12 cellular contexts compared by ENCODE assay signal in genomic region chr16:12971216-12971615, GRCh38.
DNase-seq lines count a peak whose midpoint lies in the region; ATAC-seq lines count a peak whose summit lies in the region.
"Had no signal": no experiment of that assay in that cellular context is flagged by ENCODE, and none has a peak within 500 bp of the region (broad histone marks: within the 10 kb centered on the region; RNA-seq: fewer than 3 reads in every experiment).

No MANE protein-coding gene starts in this region.

- ATAC-seq in GM21576 (IDR thresholded peaks at IDR 0.05; ENCODE audit: unreplicated experiment) (no peak), GM18870 (IDR thresholded peaks at IDR 0.05; ENCODE audit: unreplicated experiment) (no peak), HG03342 (IDR thresholded peaks at IDR 0.05; ENCODE audit: unreplicated experiment) (no peak)

- CTCF ChIA-PET in CD4-positive, alpha-beta memory T cell (lab: Charles Lee; ENCODE audit: partially characterized antibody): no interaction called here

- H3K27ac Mint-ChIP-seq in CD4-positive, alpha-beta memory T cell: no peak overlapping the region
- H3K27ac Mint-ChIP-seq: stimulated activated naive CD8-positive, alpha-beta T cell treated with anti-CD3 and anti-CD28 coated beads, Interleukin-15, Interleukin-2, amounts not matched to agents 100 ng/mL and 50 ng/mL, for 24 hours had no signal

- H3K9me3 Mint-ChIP-seq in CD4-positive, alpha-beta memory T cell: peaks cover 0 to 8% (median 0%) of the 10 kb centered on the region in 8 donors
- H3K9me3 Mint-ChIP-seq: stimulated activated naive CD8-positive, alpha-beta T cell treated with anti-CD3 and anti-CD28 coated beads, Interleukin-15, Interleukin-2, amounts not matched to agents 100 ng/mL and 50 ng/mL, for 24 hours had no signal

- H3K4me1 Mint-ChIP-seq in CD4-positive, alpha-beta memory T cell: no peaks in the 10 kb centered on the region

- intact Hi-C loops in CD4-positive, alpha-beta memory T cell (cut with micrococcal nuclease): no loop called here

- H3K9me3 ChIP-seq in CD4-positive, alpha-beta memory T cell (ENCODE audit: control insufficient read depth in 1 of 2, low read length in 2 of 2): no peaks in the 10 kb centered on the region

- H3K27me3 ChIP-seq in CD4-positive, alpha-beta memory T cell (ENCODE audit: insufficient read depth, low read length): no peaks in the 10 kb centered on the region

- no peaks in the 10 kb centered on the region for H3K4me1 ChIP-seq in CD4-positive, alpha-beta memory T cell (ENCODE audit: insufficient read depth, low read length)
- H3K4me1 ChIP-seq: parathyroid adenoma had no signal

- no peaks in the 10 kb centered on the region for H3K27me3 Mint-ChIP-seq in CD4-positive, alpha-beta memory T cell
- H3K27me3 Mint-ChIP-seq: stimulated activated naive CD8-positive, alpha-beta T cell treated with anti-CD3 and anti-CD28 coated beads, Interleukin-15, Interleukin-2, amounts not matched to agents 100 ng/mL and 50 ng/mL, for 24 hours had no signal

- no peak overlapping the region for H3K4me3 ChIP-seq in CD4-positive, alpha-beta memory T cell (ENCODE audit: low read length in 2 of 2)

- H3K4me3 Mint-ChIP-seq in CD4-positive, alpha-beta memory T cell: no peak overlapping the region
- H3K4me3 Mint-ChIP-seq: stimulated activated naive CD8-positive, alpha-beta T cell treated with anti-CD3 and anti-CD28 coated beads, Interleukin-15, Interleukin-2, amounts not matched to agents 100 ng/mL and 50 ng/mL, for 24 hours had no signal

- DNase-seq in DMS153 (lab: John Stamatoyannopoulos, UW): peak; percentile 86
- DNase-seq in NCI-H1436 treated with DMSO at 0.1 percent for 48 hours (lab: John Stamatoyannopoulos, UW): peak; percentile 46
- peak; percentile 83 for DNase-seq in SW480 (ENCODE audit: low spot score)
- DNase-seq in medulla oblongata (ENCODE audit: extremely low spot score): peak; percentile 14
- no peak for DNase-seq in CD4-positive, alpha-beta memory T cell
- DNase-seq: HCEC 1CT; NK-92 treated with Interleukin-12 subunit alpha and Interleukin-12 subunit beta, amount 100 ng/mL, for 24 hours had no signal

- H3K27ac ChIP-seq in CD4-positive, alpha-beta memory T cell (ENCODE audit: low read depth, low read length): no peak overlapping the region
- H3K27ac ChIP-seq: parathyroid adenoma had no signal

- POLR2A ChIA-PET in CD4-positive, alpha-beta memory T cell (lab: Charles Lee; ENCODE audit: partially characterized antibody): no interaction called here

- no peaks in the 10 kb centered on the region for H3K36me3 Mint-ChIP-seq in CD4-positive, alpha-beta memory T cell

- H3K36me3 ChIP-seq in CD4-positive, alpha-beta memory T cell (ENCODE audit: insufficient read depth, low read length): no peaks in the 10 kb centered on the region

Comparison
In these comparisons a context has a peak if more than half of its experiments do, and no peak if none do; other contexts are left out.
1. DNase-seq: peak in DMS153 (single experiment), NCI-H1436 treated with DMSO at 0.1 percent for 48 hours (single experiment), SW480 (single experiment) and medulla oblongata (single experiment); none in CD4-positive, alpha-beta memory T cell (0 of 5).